In the genomic region with DNA sequence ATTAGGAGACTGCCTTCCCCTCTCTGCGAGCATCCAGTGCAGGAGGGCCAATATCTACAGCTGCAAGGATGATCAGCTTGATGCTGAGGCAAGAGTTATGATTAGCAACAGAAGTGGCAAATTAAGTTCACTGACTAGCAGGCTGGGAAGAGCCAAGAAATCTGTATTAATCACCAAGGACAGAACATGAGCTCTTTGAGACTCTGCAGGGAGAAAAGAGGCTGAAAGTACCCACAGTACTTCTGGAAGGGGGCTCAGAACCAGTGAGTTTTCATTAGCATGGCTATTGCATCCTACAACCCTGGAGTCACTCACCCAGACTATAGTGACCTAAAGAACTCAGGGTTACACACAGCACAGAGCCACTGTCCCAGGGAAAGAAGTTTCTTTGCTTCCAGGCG, we compare ENCODE assay signal across 16 cellular contexts. TPM values are rescaled to one million over a fixed set of nuclear protein-coding genes. Genes with fewer than 3 reads are reported as not detected.
DNase-seq lines count a peak whose midpoint lies in the region; ATAC-seq and TF ChIP-seq lines count a peak whose summit lies in the region.
"Had no signal": no experiment of that assay in that cellular context is flagged by ENCODE, and none has a peak within 500 bp of the region (broad histone marks: within the 10 kb centered on the region; RNA-seq: fewer than 3 reads in every experiment).

No MANE protein-coding gene starts in this region.

- no peak overlapping the region for H4K91ac ChIP-seq in neuronal stem cell (ENCODE audit: low read depth, low read length, poor library complexity)

- H2BK12ac ChIP-seq in neuronal stem cell (ENCODE audit: low read length): no peak overlapping the region

- no peak overlapping the region for H3K9ac ChIP-seq in neuronal stem cell (ENCODE audit: low read depth, low read length, poor library complexity)

- peak; percentile 66 for DNase-seq in amniotic epithelial cell (ENCODE audit: low read depth)
- peak; percentile 29 for DNase-seq in fibroblast of the conjunctiva (ENCODE audit: low read depth)
- DNase-seq in neuronal stem cell (ENCODE audit: low spot score): no peak
- DNase-seq in uterus: no peak
- DNase-seq in stimulated activated effector memory CD8-positive, alpha-beta T cell treated with anti-CD3 and anti-CD28 coated beads, Interleukin-12 subunit alpha, Interleukin-12 subunit beta, amount 100 ng/mL, for 72 hours (ENCODE audit: low spot score in 2 of 2): no peak
- DNase-seq in midbrain (lab: John Stamatoyannopoulos, UW): no peak
- DNase-seq: activated CD4-positive, CD25-positive, alpha-beta regulatory T cell; GF-D8; NCI-H526; Peyer's patch; stimulated activated naive B cell treated with anti-CD40 and anti-IgM and Interleukin-4, amounts not matched to agents 10 μg/mL and 1 μg/mL and 100 μg/mL, for 72 hours; T-helper 1 cell had no signal

- H2BK15ac ChIP-seq in neuronal stem cell (ENCODE audit: low read length): no peak overlapping the region

- no peak overlapping the region for H3K4me3 Mint-ChIP-seq in stimulated activated effector memory CD8-positive, alpha-beta T cell treated with anti-CD3 and anti-CD28 coated beads, Interleukin-12 subunit alpha, Interleukin-12 subunit beta, amount 100 ng/mL, for 72 hours
- H3K4me3 Mint-ChIP-seq: activated naive CD8-positive, alpha-beta T cell; stimulated activated naive B cell treated with anti-CD40 and anti-IgM and Interleukin-4, amounts not matched to agents 10 μg/mL and 1 μg/mL and 100 μg/mL, for 72 hours had no signal

- no peak overlapping the region for H3K4me3 ChIP-seq in neuronal stem cell (ENCODE audit: low read length in 2 of 2)
- H3K4me3 ChIP-seq in uterus: no peak overlapping the region
- H3K4me3 ChIP-seq: Peyer's patch had no signal

- no peak for TF ChIP-seq CTCF in uterus (IDR thresholded peaks at IDR 0.05)

- no peaks in the 10 kb centered on the region for H3K79me1 ChIP-seq in neuronal stem cell (ENCODE audit: low read depth, low read length)

- H3K4ac ChIP-seq in neuronal stem cell (ENCODE audit: low read length): no peak overlapping the region

- peak overlapping the region; percentile 36 for H2AFZ ChIP-seq in neuronal stem cell (ENCODE audit: low read length)

- H3K36me3 Mint-ChIP-seq in stimulated activated effector memory CD8-positive, alpha-beta T cell treated with anti-CD3 and anti-CD28 coated beads, Interleukin-12 subunit alpha, Interleukin-12 subunit beta, amount 100 ng/mL, for 72 hours: no peaks in the 10 kb centered on the region
- H3K36me3 Mint-ChIP-seq: stimulated activated naive B cell treated with anti-CD40 and anti-IgM and Interleukin-4, amounts not matched to agents 10 μg/mL and 1 μg/mL and 100 μg/mL, for 72 hours had no signal

- H3K27me3 ChIP-seq in neuronal stem cell (ENCODE audit: control insufficient read depth in 3 of 3, insufficient read depth in 3 of 3, low read depth in 1 of 3, low read length in 3 of 3) (no peaks in the 10 kb centered on the region), uterus (no peaks in the 10 kb centered on the region)
- H3K27me3 ChIP-seq: Peyer's patch had no signal

- no peak for TF ChIP-seq POLR2A in uterus (IDR thresholded peaks at IDR 0.05)

- H3K4me2 ChIP-seq in neuronal stem cell (ENCODE audit: insufficient read depth, low read length, poor library complexity, severe bottlenecking): no peak overlapping the region

- H3K14ac ChIP-seq in neuronal stem cell (ENCODE audit: low read length): no peak overlapping the region

- H3K4me1 ChIP-seq in neuronal stem cell (ENCODE audit: control insufficient read depth in 2 of 2, insufficient read depth in 1 of 2, low read depth in 1 of 2, low read length in 2 of 2): peaks cover 3 to 9% of the 10 kb centered on the region in 2 donors
- H3K4me1 ChIP-seq in uterus: peaks cover 6 to 10% of the 10 kb centered on the region in 2 donors
- H3K4me1 ChIP-seq: Peyer's patch had no signal

- H2BK120ac ChIP-seq in neuronal stem cell (ENCODE audit: low read depth, low read length): no peak overlapping the region

- ATAC-seq in stimulated activated effector memory CD8-positive, alpha-beta T cell treated with anti-CD3 and anti-CD28 coated beads, Interleukin-12 subunit alpha, Interleukin-12 subunit beta, amount 100 ng/mL, for 72 hours: no peak
- ATAC-seq in HG02642 (IDR thresholded peaks at IDR 0.05; ENCODE audit: poor library complexity, unreplicated experiment): no peak
- ATAC-seq: stimulated activated naive B cell treated with anti-CD40 and anti-IgM and Interleukin-4, amounts not matched to agents 10 μg/mL and 1 μg/mL and 100 μg/mL, for 72 hours had no signal

- H2AK5ac ChIP-seq in neuronal stem cell (ENCODE audit: low read depth, low read length): no peak overlapping the region

- intact Hi-C loops in uterus (cut with DNase I; ENCODE audit: low total_unique reads): no loop called here

- no peak overlapping the region for H4K8ac ChIP-seq in neuronal stem cell (ENCODE audit: low read depth, low read length)

- peaks cover 0 to 5% of the 10 kb centered on the region in 2 donors for H3K9me3 ChIP-seq in neuronal stem cell (replicated peaks in 1 of 2; ENCODE audit: control insufficient read depth in 2 of 2, insufficient read depth in 1 of 2, low read depth in 1 of 2, low read length in 2 of 2)
- H3K9me3 ChIP-seq in uterus: no peaks in the 10 kb centered on the region
- H3K9me3 ChIP-seq: Peyer's patch had no signal

- H3K9me3 Mint-ChIP-seq in stimulated activated effector memory CD8-positive, alpha-beta T cell treated with anti-CD3 and anti-CD28 coated beads, Interleukin-12 subunit alpha, Interleukin-12 subunit beta, amount 100 ng/mL, for 72 hours: peaks cover 4% of the 10 kb centered on the region

- H3K18ac ChIP-seq in neuronal stem cell (ENCODE audit: low read length): no peak overlapping the region

- peaks cover 11% of the 10 kb centered on the region for H3K4me1 Mint-ChIP-seq in stimulated activated effector memory CD8-positive, alpha-beta T cell treated with anti-CD3 and anti-CD28 coated beads, Interleukin-12 subunit alpha, Interleukin-12 subunit beta, amount 100 ng/mL, for 72 hours

- H3K27ac ChIP-seq in neuronal stem cell (replicated peaks; ENCODE audit: low read length): no peak overlapping the region
- peak overlapping the region; percentile 70 to 74 for H3K27ac ChIP-seq in uterus
- H3K27ac ChIP-seq: HL-60 had no signal

- H3K23ac ChIP-seq in neuronal stem cell (ENCODE audit: low read depth, low read length, poor library complexity): no peak overlapping the region

- no peak overlapping the region for H2BK5ac ChIP-seq in neuronal stem cell (ENCODE audit: low read length)

- WGBS in neuronal stem cell (ENCODE audit: extremely low coverage in 2 of 2, insufficient read length in 2 of 2, insufficient replicate concordance in 1 of 2), 2 donors: no CpG with 5 or more reads among the region's 2 CpGs

- H3K36me3 ChIP-seq in neuronal stem cell (replicated peaks in 1 of 2; ENCODE audit: control insufficient read depth in 2 of 2, insufficient read depth in 2 of 2, low read length in 2 of 2) (no peaks in the 10 kb centered on the region), uterus (no peaks in the 10 kb centered on the region)
- H3K36me3 ChIP-seq: Peyer's patch had no signal

- H3K27ac Mint-ChIP-seq in stimulated activated effector memory CD8-positive, alpha-beta T cell treated with anti-CD3 and anti-CD28 coated beads, Interleukin-12 subunit alpha, Interleukin-12 subunit beta, amount 100 ng/mL, for 72 hours: no peak overlapping the region
- H3K27ac Mint-ChIP-seq: activated naive CD8-positive, alpha-beta T cell; stimulated activated naive B cell treated with anti-CD40 and anti-IgM and Interleukin-4, amounts not matched to agents 10 μg/mL and 1 μg/mL and 100 μg/mL, for 72 hours had no signal

RNA-seq across cellular contexts. Expression of gene MEDAG, which starts 25.9 kb away (rescaled TPM):
- polyA plus RNA-seq in neuronal stem cell (2013, experiment 1 of 2): 0.31 TPM
- polyA plus RNA-seq in neuronal stem cell (2013, experiment 2 of 2): 0.18 TPM
- total RNA-seq in uterus: 10 to 100 TPM; 16.5 to 45.9 (median 19.1) TPM

RNA-seq across cellular contexts. Expression of gene TEX26, which starts 52.3 kb away (rescaled TPM):
- polyA plus RNA-seq in neuronal stem cell (2013, experiment 1 of 2): 0.24 TPM
- polyA plus RNA-seq in neuronal stem cell (2013, experiment 2 of 2): 0.18 TPM
- 1 to 10 TPM in 1 of 4 donors, not detected in 3; 1.2 TPM for total RNA-seq in uterus
- total RNA-seq: Peyer's patch, pulmonary artery endothelial cell had no signal

Comparison
In these comparisons a context has a peak if more than half of its experiments do, and no peak if none do; other contexts are left out.
1. DNase-seq: peak in amniotic epithelial cell (single experiment) and fibroblast of the conjunctiva (single experiment); none in neuronal stem cell (single experiment), uterus (0 of 2), stimulated activated effector memory CD8-positive, alpha-beta T cell treated with anti-CD3 and anti-CD28 coated beads, Interleukin-12 subunit alpha, Interleukin-12 subunit beta, amount 100 ng/mL, for 72 hours (0 of 2) and midbrain (single experiment).